Comparison of ENCODE assay signal across 8 cellular contexts in genomic region chr17:8375738-8376259, GRCh38. TPM values are rescaled to one million over a fixed set of nuclear protein-coding genes. Genes with fewer than 3 reads are reported as not detected.
A peak's percentile ranks its signal among the peaks of the same experiment; 100 is the strongest.
DNase-seq lines count a peak whose midpoint lies in the region; ATAC-seq and TF ChIP-seq lines count a peak whose summit lies in the region.

No MANE protein-coding gene starts in this region.

- TF ChIP-seq RAD21 in neural cell (conservative IDR thresholded peaks at IDR 0.05), result no peak

- peak overlapping the region; percentile 85 for H3K27ac Mint-ChIP-seq in activated T-cell treated with anti-CD3 and anti-CD28 coated beads, Interleukin-2, amount 50 U/mL, for 72 hours

- H3K9me2 ChIP-seq in neural cell (ENCODE audit: insufficient read depth, low read length), result no peaks in the 10 kb centered on the region

- no peak for TF ChIP-seq POLR2A in esophagus muscularis mucosa (IDR thresholded peaks at IDR 0.05; ENCODE audit: low read depth)

- H3K4me3 ChIP-seq in SK-N-MC (peak overlapping the region; percentile 82), esophagus muscularis mucosa (peak overlapping the region; percentile 72 to 90 (median 78)), neural cell (ENCODE audit: low read length) (peak overlapping the region; percentile 76)

- H3K36me3 Mint-ChIP-seq in activated T-cell treated with anti-CD3 and anti-CD28 coated beads, Interleukin-2, amount 50 U/mL, for 72 hours (ENCODE audit: insufficient read depth in 2 of 2), result peaks cover 6 to 27% of the 10 kb centered on the region in 2 donors

- H3K27me3 ChIP-seq in esophagus muscularis mucosa (no peaks in the 10 kb centered on the region), neural cell (ENCODE audit: insufficient read depth, low read depth, low read length) (no peaks in the 10 kb centered on the region)

- peaks cover 33 to 41% (median 36%) of the 10 kb centered on the region in 4 donors for H3K4me1 ChIP-seq in esophagus muscularis mucosa

- TF ChIP-seq CTCF in esophagus muscularis mucosa (IDR thresholded peaks at IDR 0.05), result no peak
- TF ChIP-seq CTCF in neural cell (IDR thresholded peaks at IDR 0.05; ENCODE audit: poor library complexity, severe bottlenecking), result no peak

- 22% methylated on average over 18 of the region's 18 CpGs for WGBS in esophagus muscularis mucosa

- no peaks in the 10 kb centered on the region for H3K9me3 Mint-ChIP-seq in activated T-cell treated with anti-CD3 and anti-CD28 coated beads, Interleukin-2, amount 50 U/mL, for 72 hours

- no peaks in the 10 kb centered on the region for H3F3A ChIP-seq in neural cell (ENCODE audit: insufficient read depth, low read length, poor library complexity, severe bottlenecking)

- peaks cover 42% of the 10 kb centered on the region for H3K36me3 ChIP-seq in SK-N-MC (ENCODE audit: insufficient read depth, low read length)
- peaks cover 34 to 48% (median 46%) of the 10 kb centered on the region in 4 donors for H3K36me3 ChIP-seq in esophagus muscularis mucosa
- H3K36me3 ChIP-seq in neural cell (ENCODE audit: insufficient read depth, low read length), result no peaks in the 10 kb centered on the region

- H3K9me3 ChIP-seq in SK-N-MC (ENCODE audit: low read depth, low read length) (no peaks in the 10 kb centered on the region), esophagus muscularis mucosa (no peaks in the 10 kb centered on the region), neural cell (ENCODE audit: low read length) (no peaks in the 10 kb centered on the region)

- H3K4me2 ChIP-seq in neural cell (ENCODE audit: low read length), result peak overlapping the region; percentile 90

- peak overlapping the region; percentile 87 to 90 for H3K4me3 Mint-ChIP-seq in activated T-cell treated with anti-CD3 and anti-CD28 coated beads, Interleukin-2, amount 50 U/mL, for 72 hours

- TF ChIP-seq EP300 in esophagus muscularis mucosa (IDR thresholded peaks at IDR 0.05) (no peak), neural cell (conservative IDR thresholded peaks at IDR 0.05; ENCODE audit: poor library complexity, severe bottlenecking) (no peak)

- intact Hi-C loops in esophagus muscularis mucosa (cut with DNase I), result no loop called here

- H3K4me1 Mint-ChIP-seq in activated T-cell treated with anti-CD3 and anti-CD28 coated beads, Interleukin-2, amount 50 U/mL, for 72 hours (ENCODE audit: low read depth), result peaks cover 56% of the 10 kb centered on the region

- H3K79me2 ChIP-seq in neural cell (replicated peaks; ENCODE audit: insufficient read depth, low read length), result peaks cover 15% of the 10 kb centered on the region

- no peaks in the 10 kb centered on the region for H3K27me3 Mint-ChIP-seq in activated T-cell treated with anti-CD3 and anti-CD28 coated beads, Interleukin-2, amount 50 U/mL, for 72 hours (ENCODE audit: low read depth)

- ATAC-seq in activated T-cell treated with anti-CD3 and anti-CD28 coated beads, Interleukin-2, amount 50 U/mL, for 72 hours (replicated peaks in 1 of 2), result peak in 1 of 2 donors; percentile 5
- ATAC-seq in HG03565 (IDR thresholded peaks at IDR 0.05; ENCODE audit: unreplicated experiment), result no peak

- H4K20me1 ChIP-seq in neural cell (ENCODE audit: insufficient read depth), result no peaks in the 10 kb centered on the region

- H3K9ac ChIP-seq in SK-N-MC (ENCODE audit: insufficient read length) (peak overlapping the region; percentile 86), neural cell (ENCODE audit: low read length) (peak overlapping the region; percentile 88)

- H2AFZ ChIP-seq in neural cell (ENCODE audit: low read depth, low read length), result peak overlapping the region; percentile 61

- 0 out of 2 replicates have a peak overlapping the region, but pooled peaks have one; percentile 67 for H3K27ac ChIP-seq in SK-N-MC
- H3K27ac ChIP-seq in esophagus muscularis mucosa (replicated peaks in 1 of 4), result peak overlapping the region; percentile 84 to 87 (median 85)
- peak overlapping the region; percentile 93 for H3K27ac ChIP-seq in neural cell (ENCODE audit: low read length)

- no peak for DNase-seq in activated T-cell treated with anti-CD3 and anti-CD28 coated beads, Interleukin-2, amount 50 U/mL, for 72 hours
- DNase-seq in activated T-cell treated with anti-CD3 and anti-CD28 coated beads for 4 hours (no peak), SK-N-MC (ENCODE audit: low read depth, low spot score) (no peak), esophagus muscularis mucosa (ENCODE audit: extremely low spot score) (no peak), T1000 (lab: John Stamatoyannopoulos, UW) (no peak), NCI-H1694 treated with DMSO at 0.1 percent for 48 hours (lab: John Stamatoyannopoulos, UW) (no peak)

TF ChIP-seq in neural cell, 6 proteins besides CTCF, POLR2A, EP300 and RAD21:
- no peak for TF ChIP-seq POLR2AphosphoS5 (IDR thresholded peaks at IDR 0.05)
- no peak for TF ChIP-seq SMC3 (conservative IDR thresholded peaks at IDR 0.05; ENCODE audit: poor library complexity)
- TF ChIP-seq MXI1 (conservative IDR thresholded peaks at IDR 0.05; ENCODE audit: poor library complexity, severe bottlenecking), result no peak
- no peak for TF ChIP-seq REST (IDR thresholded peaks at IDR 0.05; ENCODE audit: borderline replicate concordance)

RNA-seq across cellular contexts. Expression of gene RPL26, which starts 7.2 kb away (rescaled TPM):
- total RNA-seq in activated T-cell treated with anti-CD3 and anti-CD28 coated beads, Interleukin-2, amount 50 U/mL, for 72 hours, result 1,000 to 10,000 TPM; 3,459 to 3,692 TPM
- total RNA-seq in esophagus muscularis mucosa, result 1,000 to 10,000 TPM; 1,511 to 3,942 (median 2,863) TPM
- polyA plus RNA-seq in neural cell, result 3,508 and 4,061 TPM in 2 replicates
- polyA minus RNA-seq in neural cell, result 970 and 1,174 TPM in 2 replicates

RNA-seq across cellular contexts. Expression of gene RNF222, which starts 21.8 kb away (rescaled TPM):
- total RNA-seq in activated T-cell treated with anti-CD3 and anti-CD28 coated beads, Interleukin-2, amount 50 U/mL, for 72 hours, result under 1 TPM; 0.07 to 0.19 TPM
- under 1 TPM in 1 of 4 donors, not detected in 3; 0.42 TPM for total RNA-seq in esophagus muscularis mucosa
- polyA plus RNA-seq in neural cell, result not detected in 2 replicates
- not detected in 2 replicates for polyA minus RNA-seq in neural cell

RNA-seq across cellular contexts. Expression of gene ODF4, which starts 36.2 kb away (rescaled TPM):
- total RNA-seq in activated T-cell treated with anti-CD3 and anti-CD28 coated beads, Interleukin-2, amount 50 U/mL, for 72 hours, result not detected
- total RNA-seq in esophagus muscularis mucosa, result not detected
- not detected in 2 replicates for polyA plus RNA-seq in neural cell
- not detected in 2 replicates for polyA minus RNA-seq in neural cell

RNA-seq across cellular contexts. Expression of gene NDEL1, which starts 59.9 kb away (rescaled TPM):
- 10 to 100 TPM; 65.1 to 74.2 TPM for total RNA-seq in activated T-cell treated with anti-CD3 and anti-CD28 coated beads, Interleukin-2, amount 50 U/mL, for 72 hours
- 10 to 100 TPM; 48.2 to 80.8 (median 55.5) TPM for total RNA-seq in esophagus muscularis mucosa
- polyA plus RNA-seq in neural cell, result 25.7 and 33.8 TPM in 2 replicates
- 53.1 and 55.5 TPM in 2 replicates for polyA minus RNA-seq in neural cell
